8 cellular contexts compared by ENCODE assay signal in the genomic region with DNA sequence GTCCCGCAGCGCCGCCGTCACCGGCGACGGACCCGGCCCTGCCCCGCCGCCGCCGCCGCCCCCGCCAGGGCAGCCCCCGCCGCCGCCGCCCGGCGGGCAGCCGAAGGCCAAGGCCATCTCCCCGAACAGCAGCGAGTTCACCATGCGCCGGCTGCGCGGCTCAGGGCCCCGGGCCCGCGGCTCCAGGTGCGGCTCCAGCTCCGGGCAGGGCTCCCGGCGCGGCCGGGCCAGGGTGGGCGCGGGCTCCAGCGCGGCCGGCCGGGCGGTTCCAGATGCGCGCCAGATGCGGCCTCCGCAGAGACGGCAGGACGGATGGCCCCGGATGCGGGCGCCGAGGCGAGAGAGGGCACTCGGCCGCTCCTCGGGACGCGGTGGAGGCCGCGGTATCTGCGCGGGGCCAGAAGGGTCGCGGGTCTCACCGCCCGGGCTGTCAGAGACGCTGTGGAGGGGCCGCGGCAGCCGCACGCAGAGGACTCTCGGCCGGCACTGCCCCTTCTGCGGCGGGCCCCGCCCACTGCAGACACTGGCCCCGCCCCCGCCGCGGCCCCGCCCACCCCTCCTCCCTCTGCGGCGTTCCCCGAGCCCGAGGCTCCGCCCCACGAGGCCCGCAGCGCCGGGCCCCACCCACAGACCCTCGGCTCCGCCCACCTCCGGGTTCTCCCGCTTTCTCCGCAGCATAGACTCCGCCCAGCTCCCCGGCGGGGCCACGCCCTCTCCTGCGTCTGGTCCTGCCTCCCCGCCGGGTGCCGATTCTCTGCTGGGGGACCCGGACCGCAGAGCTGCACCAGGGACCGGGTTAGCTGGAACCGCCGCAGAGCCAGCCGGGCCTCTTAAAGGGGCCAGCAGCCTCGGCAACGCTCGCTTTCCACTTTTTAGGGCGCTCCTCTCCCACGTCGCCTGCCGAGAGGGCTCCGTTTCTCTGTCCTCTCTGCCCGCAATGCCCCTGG. TPM values are rescaled to one million over a fixed set of nuclear protein-coding genes. Genes with fewer than 3 reads are reported as not detected.
DNase-seq lines count a peak whose midpoint lies in the region; ATAC-seq, FAIRE-seq and TF ChIP-seq lines count a peak whose summit lies in the region.

A gene (minus strand): TSS at position 488 of the 947 bp plus-strand sequence. CDS start 344 bp downstream, at position 144.

- ATAC-seq in HG02759 (IDR thresholded peaks at IDR 0.05; ENCODE audit: unreplicated experiment): peak; percentile 76

- H3K4me3 ChIP-seq in ascending aorta (peak within 1 kb of the TSS; percentile 94 to 98), right atrium auricular region (peak within 1 kb of the TSS; percentile 75 to 88)

- H3K9me3 ChIP-seq in ascending aorta (no peaks in the 10 kb centered on the region), right atrium auricular region (no peaks in the 10 kb centered on the region)

- H3K4me1 Mint-ChIP-seq in T-helper 2 cell treated with Interferon-gamma antibody and Interleukin-4, amounts not matched to agents 5 μg/mL and 100 μg/mL, for 36 hours (ENCODE audit: low read depth): peaks cover 51% of the 10 kb centered on the region

- no peak for FAIRE-seq in urothelium cell line (lab: Jason Lieb, UNC)

- no peaks in the 10 kb centered on the region for H3K36me3 ChIP-seq in ascending aorta
- no peaks in the 10 kb centered on the region for H3K36me3 ChIP-seq in right atrium auricular region

- in situ Hi-C loops in GM13976 (cut with MboI; ENCODE audit: low sequenced_read_pairs, unreplicated experiment): no loop called here

- peaks cover 18% of the 10 kb centered on the region for H3K36me3 Mint-ChIP-seq in T-helper 2 cell treated with Interferon-gamma antibody and Interleukin-4, amounts not matched to agents 5 μg/mL and 100 μg/mL, for 36 hours (ENCODE audit: low read depth)

- no peaks in the 10 kb centered on the region for H3K9me3 Mint-ChIP-seq in T-helper 2 cell treated with Interferon-gamma antibody and Interleukin-4, amounts not matched to agents 5 μg/mL and 100 μg/mL, for 36 hours

- TF ChIP-seq CTCF in GM13976 (IDR thresholded peaks at IDR 0.05; ENCODE audit: borderline replicate concordance, control extremely low read depth, extremely low read depth, insufficient read depth, missing control alignments) (no peak), ascending aorta (IDR thresholded peaks at IDR 0.05) (peak in 1 of 3 experiments; percentile 10), right atrium auricular region (IDR thresholded peaks at IDR 0.05) (no peak)

- H3K27ac Mint-ChIP-seq in T-helper 2 cell treated with Interferon-gamma antibody and Interleukin-4, amounts not matched to agents 5 μg/mL and 100 μg/mL, for 36 hours: peak within 1 kb of the TSS; percentile 75

- H3K27me3 Mint-ChIP-seq in T-helper 2 cell treated with Interferon-gamma antibody and Interleukin-4, amounts not matched to agents 5 μg/mL and 100 μg/mL, for 36 hours (ENCODE audit: low read depth): peaks cover 3% of the 10 kb centered on the region

- peak within 1 kb of the TSS; percentile 83 for H3K4me3 Mint-ChIP-seq in T-helper 2 cell treated with Interferon-gamma antibody and Interleukin-4, amounts not matched to agents 5 μg/mL and 100 μg/mL, for 36 hours

- intact Hi-C loops in ascending aorta (cut with DNase I): loop anchor here (1.0 to 2.0 kb wide), 4 partner anchors 34 to 54 kb away; a partner anchor contains a TSS

- DNase-seq in GM13976 (ENCODE audit: low spot score): peak; percentile 100
- DNase-seq in NCI-H1417 (lab: John Stamatoyannopoulos, UW): peak; percentile 83 to 95 (median 90)
- DNase-seq in T-helper 2 cell treated with Interferon-gamma antibody and Interleukin-4, amounts not matched to agents 5 μg/mL and 100 μg/mL, for 36 hours (ENCODE audit: low spot score): peak; percentile 97
- peak; percentile 83 to 99 for DNase-seq in ascending aorta (ENCODE audit: low spot score in 2 of 2)
- peak; percentile 95 for DNase-seq in right atrium auricular region (ENCODE audit: low spot score)
- DNase-seq in pulmonary artery endothelial cell (ENCODE audit: low read depth, low spot score): peak; percentile 68
- DNase-seq in urothelium cell line (ENCODE audit: low spot score): peak; percentile 100

- H3K27me3 ChIP-seq in ascending aorta (no peaks in the 10 kb centered on the region), right atrium auricular region (no peaks in the 10 kb centered on the region)

- H3K4me1 ChIP-seq in ascending aorta (peaks cover 4 to 25% of the 10 kb centered on the region in 2 donors), right atrium auricular region (peaks cover 0 to 38% of the 10 kb centered on the region in 2 donors)

- H3K27ac ChIP-seq in ascending aorta (peak within 1 kb of the TSS; percentile 94 to 97), right atrium auricular region (peak within 1 kb of the TSS; percentile 70 to 76)

RNA-seq across cellular contexts. Expression of the gene that starts here (rescaled TPM):
- total RNA-seq in ascending aorta (131 TPM), right atrium auricular region (10 to 100 TPM in 1 of 2 donors, 1 to 10 TPM in 1; 2.3 to 14.0 TPM), pulmonary artery endothelial cell (23.7 and 24.5 TPM in 2 replicates)

Comparison
In these comparisons a context has a peak if more than half of its experiments do, and no peak if none do; other contexts are left out.
1. Peak in every context shown above with its lines: DNase-seq, ATAC-seq, H3K4me3 ChIP-seq and H3K27ac ChIP-seq.